In the genomic region with DNA sequence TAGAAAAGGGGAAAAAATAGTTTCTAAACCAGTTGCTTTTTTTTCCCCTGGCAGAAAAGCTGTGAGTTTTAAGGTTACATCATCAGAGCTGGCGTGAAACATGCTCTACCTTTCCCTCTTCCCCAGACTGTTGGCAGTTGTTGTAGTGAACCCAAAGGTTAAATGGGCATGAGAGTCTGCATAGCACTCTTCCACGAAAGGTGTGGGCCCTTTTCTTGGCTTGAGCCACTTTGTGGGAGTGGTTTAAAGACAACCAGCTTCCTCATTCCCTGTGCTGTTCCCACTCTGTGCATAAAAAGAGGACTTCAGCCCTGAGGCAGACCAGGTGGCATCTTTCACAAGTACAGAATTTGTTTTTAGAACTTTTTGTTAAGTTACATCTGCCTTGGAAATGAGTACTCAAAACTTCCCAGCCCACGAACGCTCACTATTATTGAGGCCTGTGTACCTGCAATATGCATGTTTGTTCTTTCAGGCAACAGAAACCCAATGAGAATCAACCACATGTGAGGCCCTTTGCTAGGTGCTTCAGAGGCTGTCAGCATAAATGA, we compare ENCODE assay signal across 10 cellular contexts.
A peak's percentile ranks its signal among the peaks of the same experiment; 100 is the strongest.
DNase-seq lines count a peak whose midpoint lies in the region; ATAC-seq and TF ChIP-seq lines count a peak whose summit lies in the region.
"Had no signal": no experiment of that assay in that cellular context is flagged by ENCODE, and none has a peak within 500 bp of the region (broad histone marks: within the 10 kb centered on the region; RNA-seq: fewer than 3 reads in every experiment).

No MANE protein-coding gene starts in this region.

- ATAC-seq in natural killer cell treated with Interleukin-12 subunit alpha and Interleukin-12 subunit beta and Interleukin-15 and Interleukin-18, amount 100 ng/mL, for 72 hours, result no peak
- no peak for ATAC-seq in natural killer cell
- peak; percentile 63 for ATAC-seq in activated T-helper 17 cell treated with anti-CD3 and anti-CD28 coated beads, Interleukin-2, amount 50 U/mL, for 72 hours (replicated peaks)
- ATAC-seq in left lobe of liver, result peak; percentile 98
- no peak for ATAC-seq in GM18873 (IDR thresholded peaks at IDR 0.05; ENCODE audit: low FRiP score, unreplicated experiment)

- no peaks in the 10 kb centered on the region for H3K27me3 Mint-ChIP-seq in natural killer cell treated with Interleukin-12 subunit alpha and Interleukin-12 subunit beta and Interleukin-15 and Interleukin-18, amount 100 ng/mL, for 72 hours
- H3K27me3 Mint-ChIP-seq in natural killer cell (ENCODE audit: low read depth in 2 of 2), result no peaks in the 10 kb centered on the region
- H3K27me3 Mint-ChIP-seq in activated T-helper 17 cell treated with anti-CD3 and anti-CD28 coated beads, Interleukin-2, amount 50 U/mL, for 72 hours, result no peaks in the 10 kb centered on the region

- peaks cover 27 to 28% of the 10 kb centered on the region in 2 donors for H3K4me1 Mint-ChIP-seq in natural killer cell treated with Interleukin-12 subunit alpha and Interleukin-12 subunit beta and Interleukin-15 and Interleukin-18, amount 100 ng/mL, for 72 hours (ENCODE audit: low read depth in 2 of 2)
- peaks cover 14 to 23% of the 10 kb centered on the region in 2 donors for H3K4me1 Mint-ChIP-seq in natural killer cell
- H3K4me1 Mint-ChIP-seq in activated T-helper 17 cell treated with anti-CD3 and anti-CD28 coated beads, Interleukin-2, amount 50 U/mL, for 72 hours, result peaks cover 27% of the 10 kb centered on the region

- no peak overlapping the region for H3K4me3 ChIP-seq in brain microvascular endothelial cell (ENCODE audit: low read depth, low read length)

- DNase-seq in natural killer cell treated with Interleukin-12 subunit alpha and Interleukin-12 subunit beta and Interleukin-15 and Interleukin-18, amount 100 ng/mL, for 72 hours (ENCODE audit: low spot score), result no peak
- DNase-seq in natural killer cell, result no peak
- DNase-seq in left lobe of liver (ENCODE audit: low spot score), result peak; percentile 89
- DNase-seq in dermis blood vessel endothelial cell, result no peak
- DNase-seq in brain microvascular endothelial cell, result no peak
- no peak for DNase-seq in activated CD8-positive, alpha-beta memory T cell treated with anti-CD3 and anti-CD28 coated beads for 24 hours
- DNase-seq: NCI-H2081 had no signal

- H3K9me3 Mint-ChIP-seq in natural killer cell treated with Interleukin-12 subunit alpha and Interleukin-12 subunit beta and Interleukin-15 and Interleukin-18, amount 100 ng/mL, for 72 hours, result no peaks in the 10 kb centered on the region
- H3K9me3 Mint-ChIP-seq in natural killer cell, result no peaks in the 10 kb centered on the region
- H3K9me3 Mint-ChIP-seq in activated T-helper 17 cell treated with anti-CD3 and anti-CD28 coated beads, Interleukin-2, amount 50 U/mL, for 72 hours, result peaks cover 3% of the 10 kb centered on the region

- intact Hi-C loops in natural killer cell (cut with micrococcal nuclease), result no loop called here

- peak overlapping the region; percentile 21 for H3K4me3 Mint-ChIP-seq in natural killer cell treated with Interleukin-12 subunit alpha and Interleukin-12 subunit beta and Interleukin-15 and Interleukin-18, amount 100 ng/mL, for 72 hours
- H3K4me3 Mint-ChIP-seq in natural killer cell, result no peak overlapping the region
- H3K4me3 Mint-ChIP-seq in activated T-helper 17 cell treated with anti-CD3 and anti-CD28 coated beads, Interleukin-2, amount 50 U/mL, for 72 hours, result peak overlapping the region; percentile 2

- H3K36me3 ChIP-seq in brain microvascular endothelial cell (replicated peaks), result no peaks in the 10 kb centered on the region

- in situ Hi-C loops in brain microvascular endothelial cell (cut with HindIII; ENCODE audit: low pct_ligation_motif_present, low sequenced_read_pairs), result no loop called here

- H3K27ac Mint-ChIP-seq in natural killer cell treated with Interleukin-12 subunit alpha and Interleukin-12 subunit beta and Interleukin-15 and Interleukin-18, amount 100 ng/mL, for 72 hours, result peak overlapping the region; percentile 1 to 22
- H3K27ac Mint-ChIP-seq in natural killer cell, result peak overlapping the region in 1 of 2 donors; percentile 7
- H3K27ac Mint-ChIP-seq in activated T-helper 17 cell treated with anti-CD3 and anti-CD28 coated beads, Interleukin-2, amount 50 U/mL, for 72 hours, result peak overlapping the region; percentile 51

- TF ChIP-seq CTCF in natural killer cell (IDR thresholded peaks at IDR 0.05), result no peak
- no peak for TF ChIP-seq CTCF in brain microvascular endothelial cell (IDR thresholded peaks at IDR 0.05; ENCODE audit: low read depth, low read length, missing control alignments)

- H3K36me3 Mint-ChIP-seq in natural killer cell treated with Interleukin-12 subunit alpha and Interleukin-12 subunit beta and Interleukin-15 and Interleukin-18, amount 100 ng/mL, for 72 hours, result peaks cover 5% of the 10 kb centered on the region
- no peaks in the 10 kb centered on the region for H3K36me3 Mint-ChIP-seq in natural killer cell
- peaks cover 18% of the 10 kb centered on the region for H3K36me3 Mint-ChIP-seq in activated T-helper 17 cell treated with anti-CD3 and anti-CD28 coated beads, Interleukin-2, amount 50 U/mL, for 72 hours (ENCODE audit: low read depth)

- no peak overlapping the region for H3K27ac ChIP-seq in brain microvascular endothelial cell
- H3K27ac ChIP-seq: C4-2B had no signal

- no peaks in the 10 kb centered on the region for H3K27me3 ChIP-seq in brain microvascular endothelial cell (replicated peaks)

Comparison
In these comparisons a context has a peak if more than half of its experiments do, and no peak if none do; other contexts are left out.
1. ATAC-seq: peak in activated T-helper 17 cell treated with anti-CD3 and anti-CD28 coated beads, Interleukin-2, amount 50 U/mL, for 72 hours (single experiment) and left lobe of liver (single experiment); none in natural killer cell treated with Interleukin-12 subunit alpha and Interleukin-12 subunit beta and Interleukin-15 and Interleukin-18, amount 100 ng/mL, for 72 hours (0 of 2), natural killer cell (0 of 3) and GM18873 (single experiment).